ENCODE assay signal across 15 cellular contexts in genomic region chr17:35167046-35167445, GRCh38. TPM values are rescaled to one million over a fixed set of nuclear protein-coding genes. Genes with fewer than 3 reads are reported as not detected.
"Had no signal": no experiment of that assay in that cellular context is flagged by ENCODE, and none has a peak within 500 bp of the region (broad histone marks: within the 10 kb centered on the region; RNA-seq: fewer than 3 reads in every experiment).

No MANE protein-coding gene starts in this region.

- H3K9me3 ChIP-seq: ascending aorta, breast epithelium, ovary, tibial nerve had no signal

- H2AFZ ChIP-seq: neural progenitor cell had no signal

- H3K36me3 Mint-ChIP-seq: neural progenitor cell; stimulated activated memory B cell treated with anti-CD40 and anti-IgM and Interleukin-4, amounts not matched to agents 10 μg/mL and 1 μg/mL and 100 μg/mL, for 72 hours had no signal

- ATAC-seq: activated T-helper 17 cell treated with anti-CD3 and anti-CD28 coated beads, Interleukin-2, amount 50 U/mL, for 72 hours; stimulated activated memory B cell treated with anti-CD40 and anti-IgM and Interleukin-4, amounts not matched to agents 10 μg/mL and 1 μg/mL and 100 μg/mL, for 72 hours had no signal

- H3K4me1 ChIP-seq: ascending aorta, breast epithelium, neural progenitor cell, tibial nerve had no signal

- H3K27ac ChIP-seq: ascending aorta, breast epithelium, neural progenitor cell, ovary, tibial nerve had no signal

- H3K4me3 ChIP-seq: ascending aorta, breast epithelium, neural progenitor cell, ovary, tibial nerve had no signal

- H3K27ac Mint-ChIP-seq: activated CD4-positive, alpha-beta T cell treated with anti-CD3 and anti-CD28 coated beads, Interleukin-2, amount 10 ng/mL, durations not matched to agents 7 days and 5 days; neural progenitor cell; stimulated activated memory B cell treated with anti-CD40 and anti-IgM and Interleukin-4, amounts not matched to agents 10 μg/mL and 1 μg/mL and 100 μg/mL, for 72 hours had no signal

- H3K4me3 Mint-ChIP-seq: activated CD4-positive, alpha-beta T cell treated with anti-CD3 and anti-CD28 coated beads, Interleukin-2, amount 10 ng/mL, durations not matched to agents 7 days and 5 days; activated T-helper 17 cell treated with anti-CD3 and anti-CD28 coated beads, Interleukin-2, amount 50 U/mL, for 72 hours; neural progenitor cell; stimulated activated memory B cell treated with anti-CD40 and anti-IgM and Interleukin-4, amounts not matched to agents 10 μg/mL and 1 μg/mL and 100 μg/mL, for 72 hours had no signal

- H3K27me3 Mint-ChIP-seq: activated CD4-positive, alpha-beta T cell treated with anti-CD3 and anti-CD28 coated beads, Interleukin-2, amount 10 ng/mL, durations not matched to agents 7 days and 5 days; activated T-helper 17 cell treated with anti-CD3 and anti-CD28 coated beads, Interleukin-2, amount 50 U/mL, for 72 hours had no signal

- H3K4me1 Mint-ChIP-seq: neural progenitor cell; stimulated activated memory B cell treated with anti-CD40 and anti-IgM and Interleukin-4, amounts not matched to agents 10 μg/mL and 1 μg/mL and 100 μg/mL, for 72 hours had no signal

- H3K36me3 ChIP-seq: ascending aorta, breast epithelium, neural progenitor cell, ovary, tibial nerve had no signal

- H3K9me3 Mint-ChIP-seq: activated CD4-positive, alpha-beta T cell treated with anti-CD3 and anti-CD28 coated beads, Interleukin-2, amount 10 ng/mL, durations not matched to agents 7 days and 5 days; activated T-helper 17 cell treated with anti-CD3 and anti-CD28 coated beads, Interleukin-2, amount 50 U/mL, for 72 hours; neural progenitor cell; stimulated activated memory B cell treated with anti-CD40 and anti-IgM and Interleukin-4, amounts not matched to agents 10 μg/mL and 1 μg/mL and 100 μg/mL, for 72 hours had no signal

- DNase-seq: activated CD4-positive, alpha-beta T cell treated with anti-CD3 and anti-CD28 coated beads, Interleukin-2, amount 10 ng/mL, durations not matched to agents 7 days and 5 days; activated CD8-positive, alpha-beta memory T cell treated with anti-CD3 and anti-CD28 coated beads for 24 hours; activated naive CD4-positive, alpha-beta T cell treated with Interleukin-2 at 50 U/mL for 16 hours; ovary had no signal

- H3K9ac ChIP-seq: neural progenitor cell had no signal

- H3K27me3 ChIP-seq: ascending aorta, neural progenitor cell, ovary had no signal

- H3K4me2 ChIP-seq: neural progenitor cell had no signal

RNA-seq across cellular contexts. Expression of gene UNC45B, which starts 19.4 kb away (rescaled TPM):
- total RNA-seq: activated T-helper 17 cell treated with anti-CD3 and anti-CD28 coated beads, Interleukin-2, amount 50 U/mL, for 72 hours; ascending aorta; breast epithelium; cerebellum; esophagus mucosa; kidney epithelial cell; tibial nerve had no signal

RNA-seq across cellular contexts. Expression of gene SLC35G3, which starts 27.1 kb away (rescaled TPM):
- total RNA-seq: activated CD4-positive, alpha-beta T cell treated with anti-CD3 and anti-CD28 coated beads, Interleukin-2, amount 10 ng/mL, durations not matched to agents 7 days and 5 days; activated T-helper 17 cell treated with anti-CD3 and anti-CD28 coated beads, Interleukin-2, amount 50 U/mL, for 72 hours; ascending aorta; breast epithelium; cerebellum; dermis microvascular lymphatic vessel endothelial cell; esophagus mucosa; kidney epithelial cell; lower leg skin; ovary; tibial nerve had no signal
- polyA plus RNA-seq: ovary had no signal

RNA-seq across cellular contexts. Expression of gene FNDC8, which starts 45.6 kb away (rescaled TPM):
- total RNA-seq: activated CD4-positive, alpha-beta T cell treated with anti-CD3 and anti-CD28 coated beads, Interleukin-2, amount 10 ng/mL, durations not matched to agents 7 days and 5 days; activated T-helper 17 cell treated with anti-CD3 and anti-CD28 coated beads, Interleukin-2, amount 50 U/mL, for 72 hours; ascending aorta; breast epithelium; cerebellum; esophagus mucosa; kidney epithelial cell; lower leg skin; ovary; tibial nerve had no signal
- polyA plus RNA-seq: ovary had no signal
